Comparison of ENCODE assay signal across 15 cellular contexts in genomic region chr2:6202756-6203155, GRCh38.
"Had no signal": no experiment of that assay in that cellular context is flagged by ENCODE, and none has a peak within 500 bp of the region (broad histone marks: within the 10 kb centered on the region; RNA-seq: fewer than 3 reads in every experiment).

No MANE protein-coding gene starts in this region.

- H3K9me3 ChIP-seq: testis had no signal

- DNase-seq: activated CD4-positive, alpha-beta memory T cell treated with anti-CD3 and anti-CD28 coated beads for 36 hours; activated gamma-delta T cell; activated T-cell treated with anti-CD3 and anti-CD28 coated beads, Interleukin-2, amount 50 U/mL, for 48 hours; amygdala; brain microvascular endothelial cell; dermis blood vessel endothelial cell; endodermal cell; immature natural killer cell; left ventricle myocardium inferior; occipital lobe; stimulated activated CD4-positive, alpha-beta T cell treated with anti-CD3 and anti-CD28 coated beads, Interleukin-4, amount 100 ng/mL, for 24 hours; T-helper 1 cell; testis had no signal

- H3K4me3 ChIP-seq: left ventricle myocardium inferior, testis had no signal

- H3K36me3 Mint-ChIP-seq: activated CD4-positive, alpha-beta memory T cell treated with anti-CD3 and anti-CD28 coated beads for 36 hours; activated naive CD8-positive, alpha-beta T cell; immature natural killer cell had no signal

- H3K4me1 ChIP-seq: left ventricle myocardium inferior, testis had no signal

- H3K36me3 ChIP-seq: brain microvascular endothelial cell, left ventricle myocardium inferior had no signal

- H3K4me3 Mint-ChIP-seq: activated CD4-positive, alpha-beta memory T cell treated with anti-CD3 and anti-CD28 coated beads for 36 hours; activated naive CD8-positive, alpha-beta T cell; endodermal cell; immature natural killer cell; stimulated activated naive CD8-positive, alpha-beta T cell treated with anti-CD3 and anti-CD28 coated beads, Interleukin-15, Interleukin-2, amounts not matched to agents 100 ng/mL and 50 ng/mL, for 24 hours had no signal

- H3K4me1 Mint-ChIP-seq: immature natural killer cell had no signal

- H3K27ac ChIP-seq: brain microvascular endothelial cell, left ventricle myocardium inferior, testis had no signal

- H3K27me3 Mint-ChIP-seq: activated CD4-positive, alpha-beta memory T cell treated with anti-CD3 and anti-CD28 coated beads for 36 hours; activated naive CD8-positive, alpha-beta T cell; stimulated activated naive CD8-positive, alpha-beta T cell treated with anti-CD3 and anti-CD28 coated beads, Interleukin-15, Interleukin-2, amounts not matched to agents 100 ng/mL and 50 ng/mL, for 24 hours had no signal

- H3K27me3 ChIP-seq: brain microvascular endothelial cell, testis had no signal

- H3K27ac Mint-ChIP-seq: activated CD4-positive, alpha-beta memory T cell treated with anti-CD3 and anti-CD28 coated beads for 36 hours; activated naive CD8-positive, alpha-beta T cell; immature natural killer cell; stimulated activated naive CD8-positive, alpha-beta T cell treated with anti-CD3 and anti-CD28 coated beads, Interleukin-15, Interleukin-2, amounts not matched to agents 100 ng/mL and 50 ng/mL, for 24 hours had no signal
